ENCODE assay signal across 8 cellular contexts in genomic region chr11:64007629-64008282, GRCh38. TPM values are rescaled to one million over a fixed set of nuclear protein-coding genes. Genes with fewer than 3 reads are reported as not detected.
DNase-seq lines count a peak whose midpoint lies in the region; ATAC-seq, FAIRE-seq and TF ChIP-seq lines count a peak whose summit lies in the region.

No MANE protein-coding gene starts in this region.

- H3K4me2 ChIP-seq in keratinocyte (ENCODE audit: control insufficient read depth, extremely low read depth, insufficient read depth, low read depth, low read length) = peak overlapping the region; percentile 50

- H3K9me1 ChIP-seq in keratinocyte (ENCODE audit: control insufficient read depth, extremely low read depth, insufficient read depth, low read length) = no peaks in the 10 kb centered on the region

- peak overlapping the region; percentile 26 for H3K27ac ChIP-seq in caudate nucleus (ENCODE audit: low read depth, low read length)
- no peak overlapping the region for H3K27ac ChIP-seq in keratinocyte (ENCODE audit: control insufficient read depth, insufficient read depth, low read length)

- H3K79me2 ChIP-seq in keratinocyte (ENCODE audit: control insufficient read depth, insufficient read depth, low read length) = no peaks in the 10 kb centered on the region

- TF ChIP-seq RAD21 in Ishikawa (IDR thresholded peaks at IDR 0.05; ENCODE audit: low read depth) = no peak

- DNase-seq in AG08395 (ENCODE audit: low spot score) (peak; percentile 73), caudate nucleus (lab: John Stamatoyannopoulos, UW) (peak in 26 of 61 donors; percentile 8 to 66 (median 29)), keratinocyte (ENCODE audit: low read depth, low spot score) (no peak), skeletal muscle cell (ENCODE audit: low read depth) (no peak), GM19239 (ENCODE audit: insufficient read length, low spot score) (no peak), T-helper 9 cell (no peak)

- H3K4me1 ChIP-seq in keratinocyte (ENCODE audit: control insufficient read depth, extremely low read depth, insufficient read depth, low read length) = peaks cover 11% of the 10 kb centered on the region

- dilution Hi-C loops in keratinocyte (cut with MboI; ENCODE audit: extremely low pct_ligation_motif_present, low sequenced_read_pairs) = loop anchor here (10.0 kb wide), 1 partner anchor 127 kb away; no protein-coding TSS in a partner anchor

- ATAC-seq in GM21529 (IDR thresholded peaks at IDR 0.05; ENCODE audit: unreplicated experiment) = no peak

- H4K20me1 ChIP-seq in keratinocyte (ENCODE audit: control insufficient read depth, extremely low read depth, insufficient read depth, low read length) = no peaks in the 10 kb centered on the region

- no peaks in the 10 kb centered on the region for H3K9me3 ChIP-seq in keratinocyte (ENCODE audit: control insufficient read depth, low read depth, low read length)

- H2AFZ ChIP-seq in keratinocyte (ENCODE audit: control insufficient read depth, low read length) = no peak overlapping the region

- H3K4me3 ChIP-seq in keratinocyte (ENCODE audit: control insufficient read depth in 2 of 3, extremely low read depth in 1 of 3, insufficient read depth in 2 of 3, low read depth in 1 of 3, low read length in 3 of 3) (peak overlapping the region; percentile 22 to 42 (median 30)), skeletal muscle cell (ENCODE audit: low read depth, low read length) (peak overlapping the region; percentile 15)

- H3K9ac ChIP-seq in keratinocyte (ENCODE audit: control insufficient read depth, extremely low read depth, insufficient read depth, low read length) = no peak overlapping the region

- FAIRE-seq in keratinocyte (lab: Jason Lieb, UNC) (no peak), GM19239 (lab: Jason Lieb, UNC) (no peak)

- TF ChIP-seq EP300 in Ishikawa (IDR thresholded peaks at IDR 0.05; ENCODE audit: borderline replicate concordance) = peak; percentile 23

- H3K27me3 ChIP-seq in keratinocyte (ENCODE audit: control insufficient read depth, extremely low read depth, insufficient read depth, low read length) = peaks cover 30% of the 10 kb centered on the region

- peak in 1 of 3 experiments; percentile 37 for TF ChIP-seq CTCF in keratinocyte (optimal IDR thresholded peaks at IDR 0.05 in 1 of 3, IDR thresholded peaks at IDR 0.05 in 1 of 3, conservative IDR thresholded peaks at IDR 0.05 in 1 of 3; ENCODE audit: extremely low read depth in 1 of 3, insufficient read depth in 2 of 3, low read length in 3 of 3)

- H3K36me3 ChIP-seq in keratinocyte (ENCODE audit: control insufficient read depth in 2 of 2, extremely low read depth in 1 of 2, insufficient read depth in 2 of 2, low read length in 2 of 2) = no peaks in the 10 kb centered on the region

TF ChIP-seq in Ishikawa, 13 proteins besides CTCF, POLR2A, EP300 and RAD21:
- TF ChIP-seq YY1 (IDR thresholded peaks at IDR 0.05; ENCODE audit: low read depth) = no peak
- TF ChIP-seq CEBPB (IDR thresholded peaks at IDR 0.05) = no peak
- 0 out of 2 replicates have a peak, but pooled peaks have one; percentile 30 for TF ChIP-seq USF1 (IDR thresholded peaks at IDR 0.05)
- TF ChIP-seq, protein P1, sequence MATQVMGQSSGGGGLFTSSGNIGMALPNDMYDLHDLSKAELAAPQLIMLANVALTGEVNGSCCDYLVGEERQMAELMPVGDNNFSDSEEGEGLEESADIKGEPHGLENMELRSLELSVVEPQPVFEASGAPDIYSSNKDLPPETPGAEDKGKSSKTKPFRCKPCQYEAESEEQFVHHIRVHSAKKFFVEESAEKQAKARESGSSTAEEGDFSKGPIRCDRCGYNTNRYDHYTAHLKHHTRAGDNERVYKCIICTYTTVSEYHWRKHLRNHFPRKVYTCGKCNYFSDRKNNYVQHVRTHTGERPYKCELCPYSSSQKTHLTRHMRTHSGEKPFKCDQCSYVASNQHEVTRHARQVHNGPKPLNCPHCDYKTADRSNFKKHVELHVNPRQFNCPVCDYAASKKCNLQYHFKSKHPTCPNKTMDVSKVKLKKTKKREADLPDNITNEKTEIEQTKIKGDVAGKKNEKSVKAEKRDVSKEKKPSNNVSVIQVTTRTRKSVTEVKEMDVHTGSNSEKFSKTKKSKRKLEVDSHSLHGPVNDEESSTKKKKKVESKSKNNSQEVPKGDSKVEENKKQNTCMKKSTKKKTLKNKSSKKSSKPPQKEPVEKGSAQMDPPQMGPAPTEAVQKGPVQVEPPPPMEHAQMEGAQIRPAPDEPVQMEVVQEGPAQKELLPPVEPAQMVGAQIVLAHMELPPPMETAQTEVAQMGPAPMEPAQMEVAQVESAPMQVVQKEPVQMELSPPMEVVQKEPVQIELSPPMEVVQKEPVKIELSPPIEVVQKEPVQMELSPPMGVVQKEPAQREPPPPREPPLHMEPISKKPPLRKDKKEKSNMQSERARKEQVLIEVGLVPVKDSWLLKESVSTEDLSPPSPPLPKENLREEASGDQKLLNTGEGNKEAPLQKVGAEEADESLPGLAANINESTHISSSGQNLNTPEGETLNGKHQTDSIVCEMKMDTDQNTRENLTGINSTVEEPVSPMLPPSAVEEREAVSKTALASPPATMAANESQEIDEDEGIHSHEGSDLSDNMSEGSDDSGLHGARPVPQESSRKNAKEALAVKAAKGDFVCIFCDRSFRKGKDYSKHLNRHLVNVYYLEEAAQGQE (IDR thresholded peaks at IDR 0.05; ENCODE audit: low read depth) = no peak
- peak; percentile 55; the same call in 1 of the 2 replicates for TF ChIP-seq TCF12 (IDR thresholded peaks at IDR 0.05; ENCODE audit: low read depth)
- TF ChIP-seq TEAD4 (IDR thresholded peaks at IDR 0.05) = no peak
- TF ChIP-seq ZBTB7A (IDR thresholded peaks at IDR 0.05; ENCODE audit: low read depth) = peak; percentile 95
- TF ChIP-seq MAX (IDR thresholded peaks at IDR 0.05) = 0 out of 2 replicates have a peak, but pooled peaks have one; percentile 8
- TF ChIP-seq TAF1 (IDR thresholded peaks at IDR 0.05; ENCODE audit: low read depth) = no peak
- peak; percentile 58; the same call in 1 of the 2 replicates for TF ChIP-seq NFIC (IDR thresholded peaks at IDR 0.05)

RNA-seq across cellular contexts. Expression of gene OTUB1, which starts 21.5 kb away (rescaled TPM):
- 106 to 201 TPM (median 143 TPM) in 3 replicates for polyA plus RNA-seq in keratinocyte
- 178 TPM for polyA plus RNA-seq in keratinocyte (2011; ENCODE audit: low read depth)
- polyA plus RNA-seq in keratinocyte (2011; cell fraction: cytosol; rRNA removed) = 114 and 129 TPM in 2 replicates
- polyA plus RNA-seq in keratinocyte (2011; cell fraction: nucleus; rRNA removed) = 136 and 159 TPM in 2 replicates
- polyA plus RNA-seq in keratinocyte (2012; ENCODE audit: low replicate concordance) = 96.8 and 122 TPM in 2 replicates
- polyA minus RNA-seq in keratinocyte = 110 to 150 TPM (median 136 TPM) in 3 replicates
- polyA minus RNA-seq in keratinocyte (2011; cell fraction: cytosol; rRNA and poly(A)+ RNA removed) = 176 TPM
- 37.9 and 48.4 TPM in 2 replicates for polyA minus RNA-seq in keratinocyte (2011; cell fraction: nucleus; rRNA and poly(A)+ RNA removed)

RNA-seq across cellular contexts. Expression of gene FLRT1, which starts 28.0 kb away (rescaled TPM):
- polyA plus RNA-seq in keratinocyte = not detected in 3 replicates
- not detected for polyA plus RNA-seq in keratinocyte (2011; ENCODE audit: low read depth)
- polyA plus RNA-seq in keratinocyte (2011; cell fraction: cytosol; rRNA removed) = not detected in 2 replicates
- not detected in 2 replicates for polyA plus RNA-seq in keratinocyte (2011; cell fraction: nucleus; rRNA removed)
- 0.20 TPM in 1 of 2 replicates, not detected in the other for polyA plus RNA-seq in keratinocyte (2012; ENCODE audit: low replicate concordance)
- polyA minus RNA-seq in keratinocyte = not detected in 3 replicates
- not detected for polyA minus RNA-seq in keratinocyte (2011; cell fraction: cytosol; rRNA and poly(A)+ RNA removed)
- polyA minus RNA-seq in keratinocyte (2011; cell fraction: nucleus; rRNA and poly(A)+ RNA removed) = not detected in 2 replicates

RNA-seq across cellular contexts. Expression of gene COX8A, which starts 33.3 kb away (rescaled TPM):
- polyA plus RNA-seq in keratinocyte = 159 to 308 TPM (median 242 TPM) in 3 replicates
- polyA plus RNA-seq in keratinocyte (2011; ENCODE audit: low read depth) = 8.0 TPM
- polyA plus RNA-seq in keratinocyte (2011; cell fraction: cytosol; rRNA removed) = 179 and 361 TPM in 2 replicates
- polyA plus RNA-seq in keratinocyte (2011; cell fraction: nucleus; rRNA removed) = 107 and 138 TPM in 2 replicates
- polyA plus RNA-seq in keratinocyte (2012; ENCODE audit: low replicate concordance) = 346 and 458 TPM in 2 replicates
- 107 to 438 TPM (median 174 TPM) in 3 replicates for polyA minus RNA-seq in keratinocyte
- 393 TPM for polyA minus RNA-seq in keratinocyte (2011; cell fraction: cytosol; rRNA and poly(A)+ RNA removed)
- polyA minus RNA-seq in keratinocyte (2011; cell fraction: nucleus; rRNA and poly(A)+ RNA removed) = 52.0 and 55.9 TPM in 2 replicates
